ENCODE assay signal across 15 cellular contexts in genomic region chr14:64680675-64681060, GRCh38. TPM values are rescaled to one million over a fixed set of nuclear protein-coding genes. Genes with fewer than 3 reads are reported as not detected.
DNase-seq lines count a peak whose midpoint lies in the region; ATAC-seq and TF ChIP-seq lines count a peak whose summit lies in the region.
"Had no signal": no experiment of that assay in that cellular context is flagged by ENCODE, and none has a peak within 500 bp of the region (broad histone marks: within the 10 kb centered on the region; RNA-seq: fewer than 3 reads in every experiment).

No MANE protein-coding gene starts in this region.

- peak overlapping the region; percentile 7 for H3K4me2 ChIP-seq in HCT116 (ENCODE audit: low read length)

- no peaks in the 10 kb centered on the region for H3K9me3 ChIP-seq in HCT116 (ENCODE audit: control insufficient read depth in 1 of 2, insufficient read depth in 1 of 2, low read depth in 1 of 2, low read length in 2 of 2)
- no peaks in the 10 kb centered on the region for H3K9me3 ChIP-seq in muscle layer of colon (ENCODE audit: low read length)
- H3K9me3 ChIP-seq in stomach smooth muscle (ENCODE audit: control insufficient read depth in 2 of 2, low read length in 2 of 2): no peaks in the 10 kb centered on the region
- H3K9me3 ChIP-seq: HAP-1 had no signal

- H3K4me1 ChIP-seq in HCT116 (ENCODE audit: control insufficient read depth in 1 of 2, insufficient read depth in 2 of 2, low read length in 2 of 2) (peaks cover 8 to 25% of the 10 kb centered on the region in 2 experiments; a peak in 3 of 4 replicates), muscle layer of colon (ENCODE audit: insufficient read depth, low read length) (peaks cover 47% of the 10 kb centered on the region), stomach smooth muscle (ENCODE audit: control insufficient read depth, insufficient read depth, low read length) (peaks cover 33% of the 10 kb centered on the region)
- H3K4me1 ChIP-seq: HAP-1 had no signal

- TF ChIP-seq RAD21 in HCT116 (IDR thresholded peaks at IDR 0.05; ENCODE audit: low read depth): no peak

- POLR2A ChIA-PET in HCT116 (lab: Charles Lee): no interaction called here
- POLR2A ChIA-PET in WTC11 (lab: Charles Lee): no interaction called here

- no peaks in the 10 kb centered on the region for H3K27me3 ChIP-seq in HCT116 (ENCODE audit: insufficient read depth, low read length)
- no peaks in the 10 kb centered on the region for H3K27me3 ChIP-seq in muscle layer of colon (ENCODE audit: control insufficient read depth in 1 of 2, insufficient read depth in 2 of 2, low read length in 2 of 2)
- no peaks in the 10 kb centered on the region for H3K27me3 ChIP-seq in stomach smooth muscle (ENCODE audit: control insufficient read depth in 1 of 2, insufficient read depth in 2 of 2, low read length in 2 of 2)

- no peaks in the 10 kb centered on the region; the same call in 1 of the 2 replicates for H3K27me3 Mint-ChIP-seq in WTC11 (ENCODE audit: low read depth)
- H3K27me3 Mint-ChIP-seq: activated CD4-positive, alpha-beta T cell treated with anti-CD3 and anti-CD28 coated beads, Interleukin-2, amount 10 ng/mL, durations not matched to agents 7 days and 5 days had no signal

- intact Hi-C loops in HCT116 (cut with micrococcal nuclease): no loop called here

- no peak for TF ChIP-seq CTCF in HCT116 (IDR thresholded peaks at IDR 0.05 in 2 of 3, conservative IDR thresholded peaks at IDR 0.05 in 1 of 3; ENCODE audit: borderline replicate concordance in 1 of 3, insufficient read depth in 1 of 3, low read depth in 2 of 3, low read length in 2 of 3)
- TF ChIP-seq CTCF in WTC11 (IDR thresholded peaks at IDR 0.05): no peak

- H3K9me3 Mint-ChIP-seq in WTC11: no peaks in the 10 kb centered on the region
- H3K9me3 Mint-ChIP-seq: naive thymus-derived CD8-positive, alpha-beta T cell had no signal

- H3K36me3 Mint-ChIP-seq in WTC11: no peaks in the 10 kb centered on the region
- H3K36me3 Mint-ChIP-seq: naive thymus-derived CD8-positive, alpha-beta T cell had no signal

- H3K4me3 Mint-ChIP-seq in WTC11: no peak overlapping the region
- H3K4me3 Mint-ChIP-seq: activated CD4-positive, alpha-beta T cell treated with anti-CD3 and anti-CD28 coated beads, Interleukin-2, amount 10 ng/mL, durations not matched to agents 7 days and 5 days; naive thymus-derived CD8-positive, alpha-beta T cell had no signal

- H3K9ac ChIP-seq in HCT116 (ENCODE audit: low read length) (no peak overlapping the region), muscle layer of colon (ENCODE audit: low read length) (peak overlapping the region; percentile 18), stomach smooth muscle (ENCODE audit: low read length in 2 of 2) (peak overlapping the region; percentile 32 to 51)

- H3K79me2 ChIP-seq in HCT116 (ENCODE audit: insufficient read depth, low read length): no peaks in the 10 kb centered on the region

- no peaks in the 10 kb centered on the region for H3K9me2 ChIP-seq in HCT116 (ENCODE audit: insufficient read depth)

- ATAC-seq in HCT116 (no peak), HG03432 (IDR thresholded peaks at IDR 0.05; ENCODE audit: unreplicated experiment) (no peak), WTC11 (no peak)
- ATAC-seq: naive thymus-derived CD8-positive, alpha-beta T cell had no signal

- H3K27ac ChIP-seq in HCT116 (ENCODE audit: low read depth, low read length): peak overlapping the region; percentile 28; the same call in 1 of the 2 replicates
- peak overlapping the region; percentile 98 for H3K27ac ChIP-seq in caudate nucleus (ENCODE audit: low read depth, low read length)
- H3K27ac ChIP-seq in muscle layer of colon (ENCODE audit: low read depth, low read length): peak overlapping the region; percentile 58
- peak overlapping the region; percentile 79 for H3K27ac ChIP-seq in stomach smooth muscle (ENCODE audit: low read length)

- H4K20me1 ChIP-seq in HCT116 (ENCODE audit: insufficient read depth): no peaks in the 10 kb centered on the region

- no peak for DNase-seq in HCT116 (ENCODE audit: low read depth, low spot score)
- DNase-seq in caudate nucleus (lab: John Stamatoyannopoulos, UW): no peak
- no peak for DNase-seq in NCI-H1092 treated with DMSO at 0.1 percent for 48 hours (lab: John Stamatoyannopoulos, UW)
- DNase-seq in WTC11 (ENCODE audit: low spot score): no peak
- DNase-seq in T1000 (lab: John Stamatoyannopoulos, UW): no peak
- DNase-seq: activated CD4-positive, alpha-beta T cell treated with anti-CD3 and anti-CD28 coated beads, Interleukin-2, amount 10 ng/mL, durations not matched to agents 7 days and 5 days; effector CD8-positive, alpha-beta T cell; Kasumi-1; naive thymus-derived CD8-positive, alpha-beta T cell; NCI-H1436 treated with DMSO at 0.1 percent for 48 hours; small intestine had no signal

- no peak overlapping the region for H3K27ac Mint-ChIP-seq in WTC11
- H3K27ac Mint-ChIP-seq: activated CD4-positive, alpha-beta T cell treated with anti-CD3 and anti-CD28 coated beads, Interleukin-2, amount 10 ng/mL, durations not matched to agents 7 days and 5 days had no signal

- peaks cover 32% of the 10 kb centered on the region for H3K4me1 Mint-ChIP-seq in WTC11

- CTCF ChIA-PET in HCT116 (lab: Charles Lee) (no interaction called here), WTC11 (lab: Charles Lee) (interaction anchor here (0.7 to 2.7 kb wide), 2 partner anchors 81 to 205 kb away, joined by 3 to 13 read pairs; no protein-coding TSS in a partner anchor)

- peak overlapping the region; percentile 2 for H2AFZ ChIP-seq in HCT116 (ENCODE audit: low read depth, low read length, poor library complexity, severe bottlenecking)

- RAD21 ChIA-PET in HCT116 (lab: Charles Lee; ENCODE audit: low non-redundant PET in 1 of 2, low total read pairs in 2 of 2, uncharacterized antibody in 2 of 2, unreplicated experiment in 2 of 2): interaction anchor here in 1 of 2 experiments (0.5 kb wide), 1 partner anchor 45 kb away, joined by 3 read pairs; no protein-coding TSS in a partner anchor

- H3K4me3 ChIP-seq in HCT116 (replicated peaks in 1 of 2; ENCODE audit: low read depth in 1 of 2, low read length in 2 of 2): no peak overlapping the region
- H3K4me3 ChIP-seq in muscle layer of colon (ENCODE audit: low read depth in 1 of 2, low read length in 2 of 2): no peak overlapping the region
- no peak overlapping the region for H3K4me3 ChIP-seq in stomach smooth muscle (ENCODE audit: low read length in 2 of 2)
- H3K4me3 ChIP-seq: HAP-1 had no signal

- H3K36me3 ChIP-seq in HCT116 (ENCODE audit: control insufficient read depth in 1 of 2, insufficient read depth in 2 of 2, low read length in 2 of 2) (no peaks in the 10 kb centered on the region), muscle layer of colon (ENCODE audit: insufficient read depth, low read length) (no peaks in the 10 kb centered on the region), stomach smooth muscle (ENCODE audit: control insufficient read depth in 2 of 2, insufficient read depth in 2 of 2, low read length in 2 of 2) (no peaks in the 10 kb centered on the region)
- H3K36me3 ChIP-seq: HAP-1 had no signal

- no peak for TF ChIP-seq POLR2A in HCT116 (IDR thresholded peaks at IDR 0.05; ENCODE audit: borderline replicate concordance, extremely low read depth, insufficient read depth, insufficient read length)

- BruUV-seq in HCT116 (replicated peaks; lab: Mats Ljungman, UMichigan): no TSS peak

TF ChIP-seq in HCT116, 20 proteins besides CTCF, POLR2A, EP300 and RAD21:
- TF ChIP-seq CBX3 (IDR thresholded peaks at IDR 0.05; ENCODE audit: low read depth) (no peak), SIN3A (IDR thresholded peaks at IDR 0.05; ENCODE audit: low read depth) (no peak), EZH2 (IDR thresholded peaks at IDR 0.05) (no peak)

TF ChIP-seq in WTC11, 78 proteins besides CTCF, POLR2A, EP300 and RAD21 (continues in another document):
- TF ChIP-seq EMX1 (CRISPR knock-in tag; IDR thresholded peaks at IDR 0.05): no peak
- TF ChIP-seq NFYB (CRISPR knock-in tag; conservative IDR thresholded peaks at IDR 0.05; ENCODE audit: low read depth): no peak
- no peak for TF ChIP-seq ZNF423 (CRISPR knock-in tag; IDR thresholded peaks at IDR 0.05)
- TF ChIP-seq ZNF425 (CRISPR knock-in tag; conservative IDR thresholded peaks at IDR 0.05): no peak
- no peak for TF ChIP-seq OVOL2 (CRISPR knock-in tag; IDR thresholded peaks at IDR 0.05; ENCODE audit: borderline replicate concordance)
- TF ChIP-seq MLX (CRISPR knock-in tag; IDR thresholded peaks at IDR 0.05): no peak
- no peak for TF ChIP-seq NR2C2 (CRISPR knock-in tag; IDR thresholded peaks at IDR 0.05)

RNA-seq across cellular contexts. Expression of gene PLEKHG3, which starts 23.6 kb away (rescaled TPM):
- total RNA-seq in HCT116 (2021; ENCODE audit: unreplicated experiment): 55.6 TPM
- polyA plus RNA-seq in HCT116 (2012): 36.0 and 37.8 TPM in 2 replicates
- total RNA-seq in WTC11 (2021): 70.6 to 75.3 TPM (median 71.8 TPM) in 3 replicates

Comparison
In these comparisons a context has a peak if more than half of its experiments do, and no peak if none do; other contexts are left out.
1. H3K27ac ChIP-seq: peak in every context shown above with its lines; median percentile 98 in caudate nucleus; 79 in stomach smooth muscle; 58 in muscle layer of colon; 28 in HCT116.